Comparison of ENCODE assay signal across 1 cellular context in genomic region chr7:70663680-70664079, GRCh38.
A peak's percentile ranks its signal among the peaks of the same experiment; 100 is the strongest.
TF ChIP-seq lines count a peak whose summit lies in the region.

No MANE protein-coding gene starts in this region.

TF ChIP-seq in GM12878, 131 proteins besides CTCF, POLR2A, EP300 and RAD21 (continued from another document):
- TF ChIP-seq CUX1 (IDR thresholded peaks at IDR 0.05; ENCODE audit: insufficient replicate concordance, low read depth, low read length) (no peak), MEF2B (IDR thresholded peaks at IDR 0.05; ENCODE audit: partially characterized antibody, poor library complexity, severe bottlenecking) (peak; percentile 75), PKNOX1 (IDR thresholded peaks at IDR 0.05) (peak; percentile 36), RCOR1 (conservative IDR thresholded peaks at IDR 0.05; ENCODE audit: low read depth, low read length) (peak; percentile 58; the same call in 1 of the 2 replicates), LARP7 (IDR thresholded peaks at IDR 0.05) (no peak), MLLT1 (IDR thresholded peaks at IDR 0.05) (peak; percentile 84), IRF3 (IDR thresholded peaks at IDR 0.05) (no peak), RAD51 (IDR thresholded peaks at IDR 0.05) (peak; percentile 86), TCF3 (IDR thresholded peaks at IDR 0.05; ENCODE audit: borderline replicate concordance, insufficient read depth, low read depth, low read length) (no peak), NBN (IDR thresholded peaks at IDR 0.05) (peak; percentile 83; the same call in 1 of the 2 replicates), ZBTB33 (IDR thresholded peaks at IDR 0.05) (no peak), ELK1 (IDR thresholded peaks at IDR 0.05; ENCODE audit: low read depth, low read length) (no peak), ZNF24 (IDR thresholded peaks at IDR 0.05) (peak; percentile 74; the same call in 1 of the 2 replicates), MYB (IDR thresholded peaks at IDR 0.05; ENCODE audit: borderline replicate concordance, low read depth, low read length) (0 out of 2 replicates have a peak, but pooled peaks have one; percentile 27), KAT2A (conservative IDR thresholded peaks at IDR 0.05; ENCODE audit: control insufficient read depth, low read depth, low read length) (no peak), IRF4 (IDR thresholded peaks at IDR 0.05; ENCODE audit: low read depth, low read length) (peak; percentile 52; the same call in 1 of the 2 replicates), JUND (IDR thresholded peaks at IDR 0.05; ENCODE audit: low read depth, low read length) (peak; percentile 83), CREB1 (IDR thresholded peaks at IDR 0.05; ENCODE audit: low read depth) (no peak), CBX5 (IDR thresholded peaks at IDR 0.05; ENCODE audit: low read depth) (no peak), CHD1 (IDR thresholded peaks at IDR 0.05; ENCODE audit: low read depth, low read length) (no peak), PAX8 (IDR thresholded peaks at IDR 0.05) (no peak), RUNX3 (IDR thresholded peaks at IDR 0.05; ENCODE audit: low read length) (peak; percentile 38), EZH2 (IDR thresholded peaks at IDR 0.05; ENCODE audit: borderline replicate concordance, control insufficient read depth, low read depth, low read length) (no peak), IKZF2 (IDR thresholded peaks at IDR 0.05) (peak; percentile 69 to 90; a peak in 3 of 4 replicates), BMI1 (IDR thresholded peaks at IDR 0.05; ENCODE audit: borderline replicate concordance) (peak; percentile 77; the same call in 1 of the 2 replicates), PBX3 (IDR thresholded peaks at IDR 0.05; ENCODE audit: insufficient replicate concordance, low read depth, low read length) (no peak), DPF2 (IDR thresholded peaks at IDR 0.05) (peak; percentile 93), POU2F2 (IDR thresholded peaks at IDR 0.05; ENCODE audit: borderline replicate concordance, low read depth, low read length) (peak; percentile 13; the same call in 1 of the 3 replicates), IRF5 (IDR thresholded peaks at IDR 0.05; ENCODE audit: borderline replicate concordance) (no peak), GATAD2B (conservative IDR thresholded peaks at IDR 0.05; ENCODE audit: low read depth) (no peak; the same call in 1 of the 2 replicates), SKIL (IDR thresholded peaks at IDR 0.05; ENCODE audit: low read depth, poor library complexity, severe bottlenecking) (peak; percentile 74), MTA2 (IDR thresholded peaks at IDR 0.05; ENCODE audit: low read depth) (peak; percentile 100), BACH1 (IDR thresholded peaks at IDR 0.05; ENCODE audit: borderline replicate concordance) (peak; percentile 96), BCL11A (IDR thresholded peaks at IDR 0.05; ENCODE audit: low read depth, low read length) (peak; percentile 92), SMAD1 (IDR thresholded peaks at IDR 0.05; ENCODE audit: low read depth, partially characterized antibody) (peak; percentile 73), SPI1 (IDR thresholded peaks at IDR 0.05; ENCODE audit: borderline replicate concordance, insufficient read depth, low read depth, low read length) (no peak), MXI1 (IDR thresholded peaks at IDR 0.05; ENCODE audit: low read depth, low read length) (peak; percentile 64; the same call in 1 of the 2 replicates), ATF2 (IDR thresholded peaks at IDR 0.05; ENCODE audit: low read length) (no peak; the same call in 1 of the 2 replicates), POLR2AphosphoS2 (IDR thresholded peaks at IDR 0.05; ENCODE audit: low read depth, low read length) (no peak), ZNF217 (IDR thresholded peaks at IDR 0.05) (peak; percentile 93), IKZF1 (conservative IDR thresholded peaks at IDR 0.05) (peak; percentile 63), BHLHE40 (IDR thresholded peaks at IDR 0.05; ENCODE audit: borderline replicate concordance in 1 of 2, low read depth in 2 of 2, low read length in 1 of 2) (peak; percentile 71 to 88; a peak in 3 of 4 replicates)
